Comparison of ENCODE assay signal across 6 cellular contexts in genomic region chr5:181205402-181205734, GRCh38. TPM values are rescaled to one million over a fixed set of nuclear protein-coding genes. Genes with fewer than 3 reads are reported as not detected.
DNase-seq lines count a peak whose midpoint lies in the region; ATAC-seq, FAIRE-seq and TF ChIP-seq lines count a peak whose summit lies in the region.

No MANE protein-coding gene starts in this region.

- in situ Hi-C loops in HepG2 (cut with HindIII; ENCODE audit: extremely low pct_ligation_motif_present, low pct_unique_long_range_greater_than_20kb), result no loop called here

- no peaks in the 10 kb centered on the region for H4K20me1 ChIP-seq in HepG2 (ENCODE audit: insufficient read depth, low read length)

- no TSS peak for BruUV-seq in HepG2 (replicated peaks; lab: Mats Ljungman, UMichigan)

- TF ChIP-seq EP300 in HepG2 (IDR thresholded peaks at IDR 0.05; ENCODE audit: low read depth in 2 of 2, low read length in 2 of 2) (no peak), HepG2 (CRISPR knock-in tag; IDR thresholded peaks at IDR 0.05; ENCODE audit: borderline replicate concordance) (no peak)

- no peak for ATAC-seq in HepG2

- H3K79me2 ChIP-seq in HepG2 (ENCODE audit: insufficient read depth, low read length), result no peaks in the 10 kb centered on the region

- CTCF ChIA-PET in HepG2 (lab: Yijun Ruan, JAX; ENCODE audit: low intra/inter-chr PET ratio, low total read pairs), result no interaction called here

- H3K9ac ChIP-seq in HepG2 (ENCODE audit: insufficient read depth, low read depth, low read length), result no peak overlapping the region; the same call in 1 of the 2 replicates

- DNase-seq in AG10803 (ENCODE audit: low read depth) (no peak), HepG2 (ENCODE audit: low spot score) (no peak), HT-29 (ENCODE audit: low spot score) (no peak), KG1 (lab: John Stamatoyannopoulos, UW) (no peak), kidney glomerular epithelial cell (lab: John Stamatoyannopoulos, UW) (no peak)

- POLR2A ChIA-PET in HepG2 (lab: Yijun Ruan, JAX), result interaction anchor here (2.7 to 7.4 kb wide), 2 partner anchors 14 to 17 kb away, joined by 19 to 104 read pairs; no protein-coding TSS in a partner anchor

- no peak for TF ChIP-seq RAD21 in HepG2 (CRISPR knock-in tag; IDR thresholded peaks at IDR 0.05)

- H3K4me3 ChIP-seq in AG10803 (ENCODE audit: low read length) (peak overlapping the region; percentile 59), WI38 (ENCODE audit: low read depth, low read length) (peak overlapping the region; percentile 64), HepG2 (replicated peaks in 1 of 3; ENCODE audit: insufficient read depth in 1 of 3, low read depth in 2 of 3, low read length in 3 of 3) (peak overlapping the region; percentile 56 to 82 (median 67))

- intact Hi-C loops in HepG2 (cut with micrococcal nuclease; ENCODE audit: unreplicated experiment), result no loop called here

- H3K4me1 ChIP-seq in HepG2 (ENCODE audit: insufficient read depth, low read length), result peaks cover 38% of the 10 kb centered on the region

- WGBS in HepG2 (ENCODE audit: low lambda C conversion rate), result 13% methylated on average over 10 of the region's 26 CpGs

- H3K36me3 ChIP-seq in HepG2 (replicated peaks in 1 of 2; ENCODE audit: control insufficient read depth in 1 of 2, insufficient read depth in 2 of 2, low read length in 2 of 2), result no peaks in the 10 kb centered on the region

- no peak for TF ChIP-seq POLR2A in HepG2 (IDR thresholded peaks at IDR 0.05; ENCODE audit: insufficient read depth in 1 of 2, low read depth in 2 of 2, low read length in 2 of 2)

- TF ChIP-seq CTCF in AG10803 (conservative IDR thresholded peaks at IDR 0.05; ENCODE audit: low read length) (no peak), WI38 (IDR thresholded peaks at IDR 0.05; ENCODE audit: low read depth, low read length) (no peak), HepG2 (CRISPR knock-in tag; IDR thresholded peaks at IDR 0.05) (no peak)

- no peak overlapping the region for H2AFZ ChIP-seq in HepG2 (ENCODE audit: low read length)

- H3K4me2 ChIP-seq in HepG2 (ENCODE audit: low read depth, low read length), result peak overlapping the region; percentile 97

- H3K9me3 ChIP-seq in HepG2 (ENCODE audit: low read length), result no peaks in the 10 kb centered on the region

- H3K27ac ChIP-seq in HepG2 (ENCODE audit: extremely low read length, insufficient read depth, low read length), result no peak overlapping the region

- no peak for FAIRE-seq in HepG2 (lab: Jason Lieb, UNC)

- H3K27me3 ChIP-seq in HepG2 (ENCODE audit: control insufficient read depth in 1 of 2, insufficient read depth in 2 of 2, low read length in 2 of 2), result peaks cover 4 to 55% of the 10 kb centered on the region in 2 experiments; a peak in 4 of 5 replicates

RNA-seq across cellular contexts. Expression of gene TRIM7, which starts 0.4 kb away (rescaled TPM):
- total RNA-seq in HepG2 (2016; rRNA removed; fragmentation: Illumina TruSeq; extraction: Trizol), result not detected in 2 replicates
- total RNA-seq in HepG2 (2016; cell fraction: cytosol; rRNA removed; fragmentation: Illumina TruSeq; extraction: Trizol; ENCODE audit: low read depth), result not detected in 2 replicates
- total RNA-seq in HepG2 (2016; cell fraction: insoluble cytoplasmic fraction; rRNA removed; fragmentation: Illumina TruSeq; extraction: Trizol), result not detected in 2 replicates
- total RNA-seq in HepG2 (2016; cell fraction: membrane; rRNA removed; fragmentation: Illumina TruSeq; extraction: Trizol), result not detected in 2 replicates
- not detected in 2 replicates for total RNA-seq in HepG2 (2016; cell fraction: nucleus; rRNA removed; fragmentation: Illumina TruSeq; extraction: Trizol)
- polyA plus RNA-seq in HepG2 (2011; rRNA removed), result 0.10 and 0.13 TPM in 2 replicates
- polyA plus RNA-seq in HepG2 (2011; cell fraction: cytosol; rRNA removed), result 0.11 and 0.13 TPM in 2 replicates
- 0.16 and 0.29 TPM in 2 replicates for polyA plus RNA-seq in HepG2 (2011; cell fraction: nucleus; rRNA removed)
- 0.13 TPM in 1 of 2 replicates, not detected in the other for polyA plus RNA-seq in HepG2 (2012)
- not detected in 2 replicates for polyA plus RNA-seq in HepG2 (2016; cell fraction: cytosol; fragmentation: Illumina TruSeq; extraction: Trizol; ENCODE audit: low read depth)
- polyA plus RNA-seq in HepG2 (2016; cell fraction: insoluble cytoplasmic fraction; fragmentation: Illumina TruSeq; extraction: Trizol; ENCODE audit: low read depth), result not detected in 2 replicates
- 0.23 TPM in 1 of 2 replicates, not detected in the other for polyA plus RNA-seq in HepG2 (2016; cell fraction: membrane; fragmentation: Illumina TruSeq; extraction: Trizol; ENCODE audit: low read depth)
- not detected in 2 replicates for polyA plus RNA-seq in HepG2 (2016; cell fraction: nucleus; fragmentation: Illumina TruSeq; extraction: Trizol; ENCODE audit: insufficient read depth, low read depth)
- 10.8 TPM in 1 of 2 replicates, not detected in the other for polyA minus RNA-seq in HepG2 (2011; rRNA and poly(A)+ RNA removed; ENCODE audit: low replicate concordance)
- 0.88 TPM in 1 of 2 replicates, not detected in the other for polyA minus RNA-seq in HepG2 (2011; cell fraction: cytosol; rRNA and poly(A)+ RNA removed)
- 1.2 TPM in 1 of 2 replicates, not detected in the other for polyA minus RNA-seq in HepG2 (2011; cell fraction: nucleus; rRNA and poly(A)+ RNA removed)
- total RNA-seq in HT-29 (2014; rRNA removed; shearing (Covaris generic)), result 2.9 and 5.5 TPM in 2 replicates

RNA-seq across cellular contexts. Expression of gene TRIM41, which starts 17.7 kb away (rescaled TPM):
- 10.9 and 16.7 TPM in 2 replicates for total RNA-seq in HepG2 (2016; rRNA removed; fragmentation: Illumina TruSeq; extraction: Trizol)
- total RNA-seq in HepG2 (2016; cell fraction: cytosol; rRNA removed; fragmentation: Illumina TruSeq; extraction: Trizol; ENCODE audit: low read depth), result 3.4 and 3.6 TPM in 2 replicates
- total RNA-seq in HepG2 (2016; cell fraction: insoluble cytoplasmic fraction; rRNA removed; fragmentation: Illumina TruSeq; extraction: Trizol), result 12.4 and 16.7 TPM in 2 replicates
- total RNA-seq in HepG2 (2016; cell fraction: membrane; rRNA removed; fragmentation: Illumina TruSeq; extraction: Trizol), result 9.1 and 9.7 TPM in 2 replicates
- 11.4 and 13.1 TPM in 2 replicates for total RNA-seq in HepG2 (2016; cell fraction: nucleus; rRNA removed; fragmentation: Illumina TruSeq; extraction: Trizol)
- 10.2 and 10.9 TPM in 2 replicates for polyA plus RNA-seq in HepG2 (2011; rRNA removed)
- 5.4 and 6.4 TPM in 2 replicates for polyA plus RNA-seq in HepG2 (2011; cell fraction: cytosol; rRNA removed)
- polyA plus RNA-seq in HepG2 (2011; cell fraction: nucleus; rRNA removed), result 66.0 and 81.3 TPM in 2 replicates
- 10.5 and 10.9 TPM in 2 replicates for polyA plus RNA-seq in HepG2 (2012)
- 2.6 and 3.0 TPM in 2 replicates for polyA plus RNA-seq in HepG2 (2016; cell fraction: cytosol; fragmentation: Illumina TruSeq; extraction: Trizol; ENCODE audit: low read depth)
- polyA plus RNA-seq in HepG2 (2016; cell fraction: insoluble cytoplasmic fraction; fragmentation: Illumina TruSeq; extraction: Trizol; ENCODE audit: low read depth), result 15.2 and 16.5 TPM in 2 replicates
- polyA plus RNA-seq in HepG2 (2016; cell fraction: membrane; fragmentation: Illumina TruSeq; extraction: Trizol; ENCODE audit: low read depth), result 7.8 and 8.3 TPM in 2 replicates
- polyA plus RNA-seq in HepG2 (2016; cell fraction: nucleus; fragmentation: Illumina TruSeq; extraction: Trizol; ENCODE audit: insufficient read depth, low read depth), result 28.6 and 33.8 TPM in 2 replicates
- polyA minus RNA-seq in HepG2 (2011; rRNA and poly(A)+ RNA removed; ENCODE audit: low replicate concordance), result 7.5 and 14.8 TPM in 2 replicates
- polyA minus RNA-seq in HepG2 (2011; cell fraction: cytosol; rRNA and poly(A)+ RNA removed), result 3.3 and 3.7 TPM in 2 replicates
- polyA minus RNA-seq in HepG2 (2011; cell fraction: nucleus; rRNA and poly(A)+ RNA removed), result 17.4 and 18.8 TPM in 2 replicates
- total RNA-seq in HT-29 (2014; rRNA removed; shearing (Covaris generic)), result 29.9 and 37.9 TPM in 2 replicates

RNA-seq across cellular contexts. Expression of gene RACK1, which starts 38.3 kb away (rescaled TPM):
- total RNA-seq in HepG2 (2016; rRNA removed; fragmentation: Illumina TruSeq; extraction: Trizol), result 2,514 and 3,226 TPM in 2 replicates
- 4,063 and 4,402 TPM in 2 replicates for total RNA-seq in HepG2 (2016; cell fraction: cytosol; rRNA removed; fragmentation: Illumina TruSeq; extraction: Trizol; ENCODE audit: low read depth)
- total RNA-seq in HepG2 (2016; cell fraction: insoluble cytoplasmic fraction; rRNA removed; fragmentation: Illumina TruSeq; extraction: Trizol), result 2,554 and 3,310 TPM in 2 replicates
- total RNA-seq in HepG2 (2016; cell fraction: membrane; rRNA removed; fragmentation: Illumina TruSeq; extraction: Trizol), result 5,165 and 5,275 TPM in 2 replicates
- 943 and 1,018 TPM in 2 replicates for total RNA-seq in HepG2 (2016; cell fraction: nucleus; rRNA removed; fragmentation: Illumina TruSeq; extraction: Trizol)
- 6,141 and 6,693 TPM in 2 replicates for polyA plus RNA-seq in HepG2 (2011; rRNA removed)
- polyA plus RNA-seq in HepG2 (2011; cell fraction: cytosol; rRNA removed), result 6,517 and 7,296 TPM in 2 replicates
- 2,166 and 2,467 TPM in 2 replicates for polyA plus RNA-seq in HepG2 (2011; cell fraction: nucleus; rRNA removed)
- polyA plus RNA-seq in HepG2 (2012), result 4,104 and 4,114 TPM in 2 replicates
- polyA plus RNA-seq in HepG2 (2016; cell fraction: cytosol; fragmentation: Illumina TruSeq; extraction: Trizol; ENCODE audit: low read depth), result 3,699 and 3,997 TPM in 2 replicates
- 3,545 and 3,580 TPM in 2 replicates for polyA plus RNA-seq in HepG2 (2016; cell fraction: insoluble cytoplasmic fraction; fragmentation: Illumina TruSeq; extraction: Trizol; ENCODE audit: low read depth)
- polyA plus RNA-seq in HepG2 (2016; cell fraction: membrane; fragmentation: Illumina TruSeq; extraction: Trizol; ENCODE audit: low read depth), result 4,862 and 5,343 TPM in 2 replicates
- polyA plus RNA-seq in HepG2 (2016; cell fraction: nucleus; fragmentation: Illumina TruSeq; extraction: Trizol; ENCODE audit: insufficient read depth, low read depth), result 1,515 and 1,598 TPM in 2 replicates
- 10,364 and 11,951 TPM in 2 replicates for polyA minus RNA-seq in HepG2 (2011; rRNA and poly(A)+ RNA removed; ENCODE audit: low replicate concordance)
- polyA minus RNA-seq in HepG2 (2011; cell fraction: cytosol; rRNA and poly(A)+ RNA removed), result 2,548 and 2,636 TPM in 2 replicates
- polyA minus RNA-seq in HepG2 (2011; cell fraction: nucleus; rRNA and poly(A)+ RNA removed), result 1,064 and 1,481 TPM in 2 replicates
- 4,450 and 4,738 TPM in 2 replicates for total RNA-seq in HT-29 (2014; rRNA removed; shearing (Covaris generic))

RNA-seq across cellular contexts. Expression of gene TRIM52, which starts 55.6 kb away (rescaled TPM):
- 5.7 and 7.2 TPM in 2 replicates for total RNA-seq in HepG2 (2016; rRNA removed; fragmentation: Illumina TruSeq; extraction: Trizol)
- 0.20 and 0.44 TPM in 2 replicates for total RNA-seq in HepG2 (2016; cell fraction: cytosol; rRNA removed; fragmentation: Illumina TruSeq; extraction: Trizol; ENCODE audit: low read depth)
- total RNA-seq in HepG2 (2016; cell fraction: insoluble cytoplasmic fraction; rRNA removed; fragmentation: Illumina TruSeq; extraction: Trizol), result 5.4 and 6.0 TPM in 2 replicates
- 2.1 and 2.2 TPM in 2 replicates for total RNA-seq in HepG2 (2016; cell fraction: membrane; rRNA removed; fragmentation: Illumina TruSeq; extraction: Trizol)
- 10.3 and 12.8 TPM in 2 replicates for total RNA-seq in HepG2 (2016; cell fraction: nucleus; rRNA removed; fragmentation: Illumina TruSeq; extraction: Trizol)
- polyA plus RNA-seq in HepG2 (2011; rRNA removed), result 11.6 and 11.7 TPM in 2 replicates
- polyA plus RNA-seq in HepG2 (2011; cell fraction: cytosol; rRNA removed), result 4.4 and 5.3 TPM in 2 replicates
- 16.4 and 22.4 TPM in 2 replicates for polyA plus RNA-seq in HepG2 (2011; cell fraction: nucleus; rRNA removed)
- polyA plus RNA-seq in HepG2 (2012), result 9.0 and 15.2 TPM in 2 replicates
- 0.20 and 0.26 TPM in 2 replicates for polyA plus RNA-seq in HepG2 (2016; cell fraction: cytosol; fragmentation: Illumina TruSeq; extraction: Trizol; ENCODE audit: low read depth)
- 5.4 and 5.6 TPM in 2 replicates for polyA plus RNA-seq in HepG2 (2016; cell fraction: insoluble cytoplasmic fraction; fragmentation: Illumina TruSeq; extraction: Trizol; ENCODE audit: low read depth)
- 0.95 and 1.1 TPM in 2 replicates for polyA plus RNA-seq in HepG2 (2016; cell fraction: membrane; fragmentation: Illumina TruSeq; extraction: Trizol; ENCODE audit: low read depth)
- polyA plus RNA-seq in HepG2 (2016; cell fraction: nucleus; fragmentation: Illumina TruSeq; extraction: Trizol; ENCODE audit: insufficient read depth, low read depth), result 27.9 and 33.0 TPM in 2 replicates
- polyA minus RNA-seq in HepG2 (2011; rRNA and poly(A)+ RNA removed; ENCODE audit: low replicate concordance), result 9.3 and 15.7 TPM in 2 replicates
- 2.7 and 3.2 TPM in 2 replicates for polyA minus RNA-seq in HepG2 (2011; cell fraction: cytosol; rRNA and poly(A)+ RNA removed)
- 22.7 and 24.9 TPM in 2 replicates for polyA minus RNA-seq in HepG2 (2011; cell fraction: nucleus; rRNA and poly(A)+ RNA removed)
- total RNA-seq in HT-29 (2014; rRNA removed; shearing (Covaris generic)), result 4.0 and 4.8 TPM in 2 replicates

RNA-seq across cellular contexts. Expression of gene OR2V2, which starts 58.0 kb away (rescaled TPM):
- total RNA-seq in HepG2 (2016; rRNA removed; fragmentation: Illumina TruSeq; extraction: Trizol), result not detected in 2 replicates
- not detected in 2 replicates for total RNA-seq in HepG2 (2016; cell fraction: cytosol; rRNA removed; fragmentation: Illumina TruSeq; extraction: Trizol; ENCODE audit: low read depth)
- total RNA-seq in HepG2 (2016; cell fraction: insoluble cytoplasmic fraction; rRNA removed; fragmentation: Illumina TruSeq; extraction: Trizol), result not detected in 2 replicates
- not detected in 2 replicates for total RNA-seq in HepG2 (2016; cell fraction: membrane; rRNA removed; fragmentation: Illumina TruSeq; extraction: Trizol)
- total RNA-seq in HepG2 (2016; cell fraction: nucleus; rRNA removed; fragmentation: Illumina TruSeq; extraction: Trizol), result not detected in 2 replicates
- not detected in 2 replicates for polyA plus RNA-seq in HepG2 (2011; rRNA removed)
- polyA plus RNA-seq in HepG2 (2011; cell fraction: cytosol; rRNA removed), result not detected in 2 replicates
- polyA plus RNA-seq in HepG2 (2011; cell fraction: nucleus; rRNA removed), result not detected in 2 replicates
- not detected in 2 replicates for polyA plus RNA-seq in HepG2 (2012)
- not detected in 2 replicates for polyA plus RNA-seq in HepG2 (2016; cell fraction: cytosol; fragmentation: Illumina TruSeq; extraction: Trizol; ENCODE audit: low read depth)
- not detected in 2 replicates for polyA plus RNA-seq in HepG2 (2016; cell fraction: insoluble cytoplasmic fraction; fragmentation: Illumina TruSeq; extraction: Trizol; ENCODE audit: low read depth)
- not detected in 2 replicates for polyA plus RNA-seq in HepG2 (2016; cell fraction: membrane; fragmentation: Illumina TruSeq; extraction: Trizol; ENCODE audit: low read depth)
- polyA plus RNA-seq in HepG2 (2016; cell fraction: nucleus; fragmentation: Illumina TruSeq; extraction: Trizol; ENCODE audit: insufficient read depth, low read depth), result not detected in 2 replicates
- polyA minus RNA-seq in HepG2 (2011; rRNA and poly(A)+ RNA removed; ENCODE audit: low replicate concordance), result not detected in 2 replicates
- not detected in 2 replicates for polyA minus RNA-seq in HepG2 (2011; cell fraction: cytosol; rRNA and poly(A)+ RNA removed)
- polyA minus RNA-seq in HepG2 (2011; cell fraction: nucleus; rRNA and poly(A)+ RNA removed), result not detected in 2 replicates
- total RNA-seq in HT-29 (2014; rRNA removed; shearing (Covaris generic)), result not detected in 2 replicates
